Comparison of ENCODE assay signal across 1 cellular context in genomic region chrX:13024911-13025454, GRCh38.
TF ChIP-seq lines count a peak whose summit lies in the region.

No MANE protein-coding gene starts in this region.

TF ChIP-seq in HEK293T, 16 proteins besides CTCF, POLR2A, EP300 and RAD21:
- TF ChIP-seq LEF1 (IDR thresholded peaks at IDR 0.05; ENCODE audit: borderline replicate concordance), result no peak
- TF ChIP-seq FOXK2 (IDR thresholded peaks at IDR 0.05), result no peak
- no peak for TF ChIP-seq NFRKB (IDR thresholded peaks at IDR 0.05)
- TF ChIP-seq ELF4 (IDR thresholded peaks at IDR 0.05), result no peak
- TF ChIP-seq CTBP1 (IDR thresholded peaks at IDR 0.05; ENCODE audit: borderline replicate concordance), result no peak
